13 cellular contexts compared by ENCODE assay signal in genomic region chr2:101983928-101984327, GRCh38. TPM values are rescaled to one million over a fixed set of nuclear protein-coding genes. Genes with fewer than 3 reads are reported as not detected.
DNase-seq lines count a peak whose midpoint lies in the region; ATAC-seq and TF ChIP-seq lines count a peak whose summit lies in the region.
"Had no signal": no experiment of that assay in that cellular context is flagged by ENCODE, and none has a peak within 500 bp of the region (broad histone marks: within the 10 kb centered on the region; RNA-seq: fewer than 3 reads in every experiment).

No MANE protein-coding gene starts in this region.

- H3K18ac ChIP-seq in H9 (ENCODE audit: insufficient read length, low read depth, low read length) = no peak overlapping the region

- no peak overlapping the region for H2BK120ac ChIP-seq in H9 (ENCODE audit: low read depth, low read length, poor library complexity, severe bottlenecking)

- H3K4me3 ChIP-seq in A673 (ENCODE audit: low read depth, low read length, poor library complexity, severe bottlenecking) (no peak overlapping the region), astrocyte of the spinal cord (ENCODE audit: low read depth, low read length) (no peak overlapping the region)

- no peak overlapping the region for H3T11ph ChIP-seq in H9 (ENCODE audit: low read length)

- H3K4ac ChIP-seq in H9 (ENCODE audit: low read depth, low read length) = no peak overlapping the region

- no peak overlapping the region for H2AK5ac ChIP-seq in H9 (ENCODE audit: insufficient read length, low read length)

- POLR2A ChIA-PET in A673 (lab: Charles Lee; ENCODE audit: low non-redundant PET) = interaction anchor here (0.6 kb wide), 1 partner anchor 124 kb away, joined by 3 read pairs; no protein-coding TSS in a partner anchor

- no peaks in the 10 kb centered on the region for H3K9me3 Mint-ChIP-seq in H9
- no peaks in the 10 kb centered on the region for H3K9me3 Mint-ChIP-seq in natural killer cell
- H3K9me3 Mint-ChIP-seq: mesothelial cell of epicardium had no signal

- H3K27ac ChIP-seq in A673 (ENCODE audit: low read depth, low read length, poor library complexity, severe bottlenecking) (no peak overlapping the region), H9 (ENCODE audit: insufficient read length, low read depth, low read length) (no peak overlapping the region)

- H3K4me3 Mint-ChIP-seq in H9 (no peak overlapping the region), natural killer cell (no peak overlapping the region)
- H3K4me3 Mint-ChIP-seq: mesothelial cell of epicardium had no signal

- no peaks in the 10 kb centered on the region for H3K27me3 Mint-ChIP-seq in H9 (ENCODE audit: low read depth)
- H3K27me3 Mint-ChIP-seq in natural killer cell (ENCODE audit: low read depth in 2 of 2) = peaks cover 32 to 55% of the 10 kb centered on the region in 2 donors

- intact Hi-C loops in A673 (cut with micrococcal nuclease; ENCODE audit: unreplicated experiment) = loop anchor here (5.0 kb wide), 1 partner anchor 102 kb away; no protein-coding TSS in a partner anchor
- intact Hi-C loops in natural killer cell (cut with micrococcal nuclease) = loop anchor here (5.0 kb wide), 1 partner anchor 157 kb away; no protein-coding TSS in a partner anchor

- H2BK20ac ChIP-seq in H9 (ENCODE audit: low read depth, low read length, poor library complexity, severe bottlenecking) = no peak overlapping the region

- in situ Hi-C loops in astrocyte of the spinal cord (cut with HindIII; ENCODE audit: low sequenced_read_pairs) = no loop called here

- no TSS peak for BruUV-seq in A673 (replicated peaks; lab: Mats Ljungman, UMichigan)

- H4K5ac ChIP-seq in H9 (ENCODE audit: insufficient read length, low read depth, low read length) = no peak overlapping the region

- no peaks in the 10 kb centered on the region for H3K79me2 ChIP-seq in H9 (ENCODE audit: insufficient read depth, low read length)

- DNase-seq in A673 (ENCODE audit: low spot score) (peak; percentile 22), H9 (no peak), astrocyte of the spinal cord (ENCODE audit: low read depth, low spot score) (no peak), kidney glomerular epithelial cell (lab: John Stamatoyannopoulos, UW) (peak; percentile 24), natural killer cell (no peak), SK-N-DZ (ENCODE audit: low spot score) (no peak)
- DNase-seq in activated T-cell treated with anti-CD3 and anti-CD28 coated beads, Interleukin-2, amount 50 U/mL, for 48 hours = no peak
- DNase-seq: activated CD4-positive, alpha-beta T cell treated with anti-CD3 and anti-CD28 coated beads, Interleukin-2, amount 50 U/mL, for 4 hours; cortex of kidney; NCI-H774 had no signal

- no peak overlapping the region for H3K56ac ChIP-seq in H9 (ENCODE audit: insufficient read length, low read depth, low read length)

- TF ChIP-seq CTCF in A673 (conservative IDR thresholded peaks at IDR 0.05; ENCODE audit: low read depth, low read length) (peak; percentile 36; the same call in 1 of the 2 replicates), H9 (conservative IDR thresholded peaks at IDR 0.05) (peak; percentile 46; the same call in 2 of the 3 replicates), astrocyte of the spinal cord (IDR thresholded peaks at IDR 0.05; ENCODE audit: low read depth, low read length) (peak; percentile 46), natural killer cell (IDR thresholded peaks at IDR 0.05) (no peak)

- no peak overlapping the region for H4K91ac ChIP-seq in H9 (ENCODE audit: insufficient read length, low read depth, low read length)

- H3K9ac ChIP-seq in H9 (ENCODE audit: extremely low read depth, insufficient read length, low read length) = no peak overlapping the region

- H3K4me1 Mint-ChIP-seq in H9 (peaks cover 20 to 25% of the 10 kb centered on the region in 2 experiments), natural killer cell (peaks cover 56 to 62% of the 10 kb centered on the region in 2 donors)
- H3K4me1 Mint-ChIP-seq: mesothelial cell of epicardium had no signal

- H3K27me3 ChIP-seq in A673 (replicated peaks; ENCODE audit: insufficient read depth, low read depth, low read length, poor library complexity) (no peaks in the 10 kb centered on the region), H9 (ENCODE audit: insufficient read depth, low read length) (no peaks in the 10 kb centered on the region)

- H3K9me3 ChIP-seq in A673 (ENCODE audit: low read depth, low read length, poor library complexity, severe bottlenecking) (no peaks in the 10 kb centered on the region), H9 (ENCODE audit: control insufficient read depth, low read depth, low read length) (no peaks in the 10 kb centered on the region)

- no peak overlapping the region for H3K4me2 ChIP-seq in H9 (ENCODE audit: insufficient read depth, insufficient read length, low read length)

- H2AFZ ChIP-seq in H9 (ENCODE audit: low read length) = no peak overlapping the region

- CTCF ChIA-PET in A673 (lab: Charles Lee) = no interaction called here

- no peaks in the 10 kb centered on the region for H3K36me3 Mint-ChIP-seq in H9 (ENCODE audit: insufficient read depth in 1 of 3, low read depth in 3 of 3)
- H3K36me3 Mint-ChIP-seq in natural killer cell = no peaks in the 10 kb centered on the region
- H3K36me3 Mint-ChIP-seq: mesothelial cell of epicardium had no signal

- H4K8ac ChIP-seq in H9 (replicated peaks; ENCODE audit: insufficient read length, low read depth, low read length) = no peak overlapping the region

- H3K4me1 ChIP-seq in A673 (ENCODE audit: insufficient read depth, low read length, poor library complexity, severe bottlenecking) (peaks cover 3% of the 10 kb centered on the region), H9 (ENCODE audit: insufficient read depth, low read length) (peaks cover 3% of the 10 kb centered on the region; the same call in 1 of the 2 replicates)

- no peak overlapping the region for H3K23ac ChIP-seq in H9 (ENCODE audit: insufficient read length, low read depth, low read length)

- no CpG with 5 or more reads among the region's 2 CpGs for WGBS in H9 (ENCODE audit: extremely low coverage, insufficient read length, low lambda C conversion rate)

- no peaks in the 10 kb centered on the region for H3K36me3 ChIP-seq in A673 (ENCODE audit: insufficient read depth, low read length, poor library complexity, severe bottlenecking)

- H4K20me1 ChIP-seq in H9 (ENCODE audit: control insufficient read depth, insufficient read depth, insufficient read length) = no peaks in the 10 kb centered on the region

- ATAC-seq in esophagus mucosa (no peak), natural killer cell (no peak)

- no peak overlapping the region for H2BK5ac ChIP-seq in H9 (ENCODE audit: insufficient read length, low read length)

- H3K27ac Mint-ChIP-seq in H9 = no peak overlapping the region
- H3K27ac Mint-ChIP-seq in natural killer cell = no peak overlapping the region
- H3K27ac Mint-ChIP-seq: mesothelial cell of epicardium had no signal

- H3K79me1 ChIP-seq in H9 (ENCODE audit: insufficient read depth, low read depth, low read length, poor library complexity, severe bottlenecking) = no peaks in the 10 kb centered on the region

- H2BK15ac ChIP-seq in H9 (ENCODE audit: low read depth, low read length) = no peak overlapping the region

- no peaks in the 10 kb centered on the region for H3K23me2 ChIP-seq in H9 (ENCODE audit: insufficient read length, low read depth, low read length, poor library complexity, severe bottlenecking)

- no peak overlapping the region for H2BK12ac ChIP-seq in H9 (ENCODE audit: insufficient read length, low read depth, low read length)

- H3K14ac ChIP-seq in H9 (ENCODE audit: insufficient read depth, low read length) = no peak overlapping the region

RNA-seq across cellular contexts. Expression of gene IL1R2, which starts 7.8 kb away (rescaled TPM):
- total RNA-seq in A673 (2021) (not detected in 2 replicates), H9 (2021) (not detected in 2 replicates), esophagus mucosa (19.0 TPM), natural killer cell (1 to 10 TPM in 1 of 3 donors, under 1 TPM in 1, not detected in 1; 0.66 to 5.7 TPM)
- not detected in 2 replicates for polyA plus RNA-seq in SK-N-DZ (2014; cell fraction: cytosol; rRNA removed)
- not detected in 2 replicates for polyA plus RNA-seq in SK-N-DZ (2014; cell fraction: nucleus; rRNA removed)
- total RNA-seq: Daoy, mesothelial cell of epicardium had no signal

Comparison
In these comparisons a context has a peak if more than half of its experiments do, and no peak if none do; other contexts are left out.
1. DNase-seq: peak in A673 (single experiment) and kidney glomerular epithelial cell (single experiment); none in H9 (single experiment), astrocyte of the spinal cord (single experiment), natural killer cell (single experiment), activated T-cell treated with anti-CD3 and anti-CD28 coated beads, Interleukin-2, amount 50 U/mL, for 48 hours (0 of 2) and SK-N-DZ (single experiment).